24 cellular contexts compared by ENCODE assay signal in genomic region chr4:15742083-15742582, GRCh38.
"Had no signal": no experiment of that assay in that cellular context is flagged by ENCODE, and none has a peak within 500 bp of the region (broad histone marks: within the 10 kb centered on the region; RNA-seq: fewer than 3 reads in every experiment).

No MANE protein-coding gene starts in this region.

- H3K4me2 ChIP-seq: SK-N-SH had no signal

- H3K36me3 ChIP-seq: MG63 had no signal

- DNase-seq: Karpas-422; KG1; MG63; NCI-H1092; NCI-H1105 treated with DMSO at 0.1 percent for 48 hours; NCI-H1417 treated with DMSO at 0.1 percent for 48 hours; NCI-H187; NCI-H2029; NCI-H2081 treated with DMSO at 0.1 percent for 48 hours; NCI-H2171; NCI-H345; NCI-H446 treated with DMSO at 0.1 percent for 48 hours; NCI-H510A treated with DMSO at 0.1 percent for 48 hours; NCI-H526 treated with DMSO at 0.1 percent for 48 hours; NCI-H748 treated with DMSO at 0.1 percent for 48 hours; NK-92 treated with Interleukin-12 subunit alpha and Interleukin-12 subunit beta, amount 100 ng/mL, for 24 hours; PC-3; SHP77; SK-N-SH; SW 1271; T-helper 1 cell had no signal

- H3K27ac ChIP-seq: HL-60, RWPE1 had no signal

- ATAC-seq: Panc1, PC-3 had no signal

- H3K9me3 ChIP-seq: MG63, SK-N-SH had no signal

- H3K27me3 ChIP-seq: MG63 had no signal

- H3K4me3 ChIP-seq: MG63 had no signal

- H3K9ac ChIP-seq: SK-N-SH had no signal
